Comparison of ENCODE assay signal across 1 cellular context in genomic region chr9:70318002-70318401, GRCh38.
TF ChIP-seq lines count a peak whose summit lies in the region.

No MANE protein-coding gene starts in this region.

TF ChIP-seq in HCT116, 20 proteins besides CTCF, POLR2A, EP300 and RAD21 (continued from another document):
- TF ChIP-seq ATF3 (IDR thresholded peaks at IDR 0.05) = no peak
- no peak for TF ChIP-seq YY1 (IDR thresholded peaks at IDR 0.05; ENCODE audit: extremely low read depth, insufficient replicate concordance, low read depth, low read length)
- TF ChIP-seq ZFX (IDR thresholded peaks at IDR 0.05) = no peak
- no peak for TF ChIP-seq REST (IDR thresholded peaks at IDR 0.05; ENCODE audit: low read depth)
TF ChIP-seq in HCT116: peak in this region for 0.
